In the genomic region with DNA sequence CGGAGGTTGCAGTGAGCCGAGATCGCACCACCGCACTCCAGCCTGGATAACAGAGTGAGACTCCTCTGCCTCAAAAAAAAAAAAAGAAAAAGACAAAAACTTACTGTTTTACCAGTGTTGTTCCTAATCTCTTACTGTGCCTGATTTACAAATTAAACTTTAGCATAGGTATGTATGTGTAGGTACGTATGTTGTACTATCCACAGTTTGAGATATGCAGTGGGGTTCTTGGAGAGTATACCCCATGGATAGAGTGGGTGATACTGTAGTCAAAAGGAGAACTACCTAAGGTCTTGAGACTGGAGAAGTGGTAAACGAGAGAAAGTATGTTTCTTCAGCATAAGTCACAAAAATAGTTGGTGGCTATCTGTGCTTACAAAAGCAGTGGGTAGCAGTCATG, we compare ENCODE assay signal across 28 cellular contexts.
"Had no signal": no experiment of that assay in that cellular context is flagged by ENCODE, and none has a peak within 500 bp of the region (broad histone marks: within the 10 kb centered on the region; RNA-seq: fewer than 3 reads in every experiment).

No MANE protein-coding gene starts in this region.

- H3K27me3 ChIP-seq: Peyer's patch had no signal

- H3K4me3 ChIP-seq: K562, PC-9, Peyer's patch had no signal

- ATAC-seq: K562, Right ventricle myocardium inferior, T-cell had no signal

- H3K9ac ChIP-seq: KMS-11, SK-N-SH had no signal

- DNase-seq: Kasumi-1, MM.1S, NCI-H1048, NCI-H1105 treated with DMSO at 0.1 percent for 48 hours, NCI-H1417 treated with DMSO at 0.1 percent for 48 hours, NCI-H146, NCI-H1694 treated with DMSO at 0.1 percent for 48 hours, NCI-H1930, NCI-H2081, NCI-H2107, NCI-H226, NCI-H446, NCI-H510A, NCI-H524 treated with DMSO at 0.1 percent for 48 hours, NCI-H69, NCI-H774, OCI-M1, PC-9, Peyer's patch, SHP77 treated with DMSO at 0.1 percent for 48 hours, SK-N-SH, SW 1271, T-cell had no signal

- H3K4me3 Mint-ChIP-seq: T-cell had no signal

- H3K27ac Mint-ChIP-seq: IgD-negative memory B cell, T-cell had no signal

- H2AFZ ChIP-seq: PC-9 had no signal

- H3K4me1 Mint-ChIP-seq: IgD-negative memory B cell, T-cell had no signal

- H3K9me3 ChIP-seq: Peyer's patch, SK-N-SH had no signal

- H3K27ac ChIP-seq: HL-60, KMS-11, PC-9, Peyer's patch had no signal

- H3K4me1 ChIP-seq: Peyer's patch had no signal

- H3K9me3 Mint-ChIP-seq: IgD-negative memory B cell, T-cell had no signal

- H3K27me3 Mint-ChIP-seq: IgD-negative memory B cell, T-cell had no signal

- H3K4me2 ChIP-seq: KMS-11, PC-9, SK-N-SH had no signal
